In the genomic region with DNA sequence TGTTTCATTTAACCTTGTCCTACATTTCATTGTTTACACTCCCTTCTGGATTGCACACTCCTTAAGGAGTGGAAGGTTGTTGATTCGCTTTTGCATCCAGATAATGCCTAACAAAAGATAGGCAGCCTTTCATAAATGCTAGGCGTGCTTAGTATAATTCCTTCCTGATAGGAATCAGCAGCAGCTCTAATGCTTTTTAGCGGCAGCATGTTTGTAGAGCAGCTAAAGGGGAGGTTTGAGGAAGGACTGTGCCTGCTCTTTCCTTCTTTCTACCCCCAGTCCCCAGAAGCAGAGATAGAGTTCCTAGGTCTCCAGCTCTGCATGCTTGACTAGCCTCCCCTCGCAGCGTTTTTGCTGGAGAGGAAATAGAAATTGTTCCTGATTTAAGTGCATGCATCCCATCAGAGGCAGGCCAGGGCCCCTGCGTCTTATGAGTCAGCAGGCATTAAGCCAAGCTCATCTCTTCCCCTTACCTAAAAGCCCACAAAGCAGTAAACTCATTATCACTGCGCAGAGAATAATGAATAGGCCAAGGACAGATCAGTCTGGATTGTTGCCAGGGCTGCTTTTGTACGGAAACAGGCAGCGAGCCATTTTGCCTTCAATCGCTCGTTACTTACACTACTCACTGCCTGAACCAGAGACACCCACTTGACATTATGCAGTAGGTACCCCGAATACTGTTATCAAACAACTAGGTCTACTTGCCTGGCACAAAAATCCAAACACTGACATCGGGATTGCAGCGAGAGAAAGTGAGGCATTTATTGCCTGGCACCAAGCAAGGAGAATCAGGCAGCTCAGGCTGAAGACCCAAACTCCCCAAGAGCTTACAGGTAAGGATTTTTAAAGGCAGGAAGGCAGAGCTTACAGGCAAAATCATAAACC, we compare ENCODE assay signal across 9 cellular contexts. TPM values are rescaled to one million over a fixed set of nuclear protein-coding genes. Genes with fewer than 3 reads are reported as not detected.
DNase-seq lines count a peak whose midpoint lies in the region; ATAC-seq, FAIRE-seq and TF ChIP-seq lines count a peak whose summit lies in the region.
"Had no signal": no experiment of that assay in that cellular context is flagged by ENCODE, and none has a peak within 500 bp of the region (broad histone marks: within the 10 kb centered on the region; RNA-seq: fewer than 3 reads in every experiment).

No MANE protein-coding gene starts in this region.

- no peaks in the 10 kb centered on the region for H3K36me3 ChIP-seq in K562 (ENCODE audit: control insufficient read depth, insufficient read depth, low read length)

- H3K9ac ChIP-seq in K562 (ENCODE audit: insufficient read depth in 1 of 2, low read depth in 2 of 2, low read length in 2 of 2) = no peak overlapping the region; a peak in 1 of 4 replicates

- DNase-seq in HCEC 1CT = peak; percentile 45
- peak; percentile 86 for DNase-seq in NCI-H2227 (lab: John Stamatoyannopoulos, UW; ENCODE audit: unreplicated experiment)
- DNase-seq in K562 (ENCODE audit: extremely low read depth in 1 of 4, low spot score in 3 of 4) = peak in 2 of 4 experiments; percentile 27 to 61
- peak; percentile 60 for DNase-seq in medulla oblongata (ENCODE audit: extremely low spot score)
- no peak for DNase-seq in endothelial cell (ENCODE audit: low spot score)
- DNase-seq in dedifferentiated amniotic fluid mesenchymal stem cell (ENCODE audit: extremely low spot score) = no peak
- no peak for DNase-seq in stimulated activated effector memory CD8-positive, alpha-beta T cell treated with anti-CD3 and anti-CD28 coated beads, Interleukin-12 subunit alpha, Interleukin-12 subunit beta, amount 100 ng/mL, for 72 hours (ENCODE audit: low spot score in 2 of 2)

- H3K9me3 Mint-ChIP-seq in endothelial cell (ENCODE audit: unreplicated experiment) = no peaks in the 10 kb centered on the region
- H3K9me3 Mint-ChIP-seq in stimulated activated effector memory CD8-positive, alpha-beta T cell treated with anti-CD3 and anti-CD28 coated beads, Interleukin-12 subunit alpha, Interleukin-12 subunit beta, amount 100 ng/mL, for 72 hours = no peaks in the 10 kb centered on the region
- H3K9me3 Mint-ChIP-seq: IgD-negative memory B cell had no signal

- no peaks in the 10 kb centered on the region for H4K20me1 ChIP-seq in K562 (replicated peaks; ENCODE audit: control insufficient read depth, insufficient read depth, low read length)

- no peak overlapping the region for H2AFZ ChIP-seq in K562 (ENCODE audit: low read depth, low read length)

- WGBS in K562 (ENCODE audit: insufficient coverage, low coverage, missing lambda C conversion rate) = 5% methylated on average over 14 of the region's 14 CpGs

- peaks cover 0 to 6% of the 10 kb centered on the region in 2 experiments; a peak in 1 of 5 replicates for H3K4me1 ChIP-seq in K562 (replicated peaks in 1 of 2; ENCODE audit: control insufficient read depth in 2 of 2, insufficient read depth in 2 of 2, low read length in 2 of 2)

- H3K27ac Mint-ChIP-seq in endothelial cell (ENCODE audit: unreplicated experiment) = no peak overlapping the region
- no peak overlapping the region for H3K27ac Mint-ChIP-seq in stimulated activated effector memory CD8-positive, alpha-beta T cell treated with anti-CD3 and anti-CD28 coated beads, Interleukin-12 subunit alpha, Interleukin-12 subunit beta, amount 100 ng/mL, for 72 hours
- H3K27ac Mint-ChIP-seq: IgD-negative memory B cell had no signal

- in situ Hi-C loops in K562 (cut with MboI) = no loop called here

- TF ChIP-seq POLR2A in K562 (conservative IDR thresholded peaks at IDR 0.05) = no peak

- peaks cover 6% of the 10 kb centered on the region for H3K4me1 Mint-ChIP-seq in endothelial cell (ENCODE audit: unreplicated experiment)
- peaks cover 15% of the 10 kb centered on the region for H3K4me1 Mint-ChIP-seq in stimulated activated effector memory CD8-positive, alpha-beta T cell treated with anti-CD3 and anti-CD28 coated beads, Interleukin-12 subunit alpha, Interleukin-12 subunit beta, amount 100 ng/mL, for 72 hours

- no peak for TF ChIP-seq RAD21 in K562 (CRISPR knock-in tag; conservative IDR thresholded peaks at IDR 0.05 in 1 of 2, IDR thresholded peaks at IDR 0.05 in 1 of 2)

- no peaks in the 10 kb centered on the region for H3K27me3 Mint-ChIP-seq in endothelial cell (ENCODE audit: unreplicated experiment)

- no peaks in the 10 kb centered on the region for H3K79me2 ChIP-seq in K562 (ENCODE audit: control insufficient read depth, insufficient read depth, low read length)

- H3K4me2 ChIP-seq in K562 (ENCODE audit: insufficient read depth, low read length) = no peak overlapping the region; the same call in 1 of the 2 replicates

- no peaks in the 10 kb centered on the region for H3K9me3 ChIP-seq in K562 (replicated peaks; ENCODE audit: control insufficient read depth, insufficient read depth, low read depth, low read length)

- H3K27me3 ChIP-seq in K562 (ENCODE audit: control insufficient read depth in 2 of 2, insufficient read depth in 2 of 2, low read length in 2 of 2) = peaks cover 0 to 6% of the 10 kb centered on the region in 2 experiments; a peak in 3 of 5 replicates

- no peak for TF ChIP-seq EP300 in K562 (IDR thresholded peaks at IDR 0.05; ENCODE audit: low read length)

- H3K9me1 ChIP-seq in K562 (ENCODE audit: control insufficient read depth, insufficient read depth, low read length) = no peaks in the 10 kb centered on the region

- POLR2A ChIA-PET in K562 (lab: Yijun Ruan, JAX) = interaction anchor here (0.6 kb wide), 1 partner anchor 20 kb away, joined by 3 read pairs; no protein-coding TSS in a partner anchor

- CTCF ChIA-PET in K562 (lab: Yijun Ruan, JAX; ENCODE audit: low intra/inter-chr PET ratio) = no interaction called here

- TF ChIP-seq CTCF in K562 (IDR thresholded peaks at IDR 0.05 in 2 of 3, conservative IDR thresholded peaks at IDR 0.05 in 1 of 3; ENCODE audit: insufficient read depth in 2 of 3, low read depth in 1 of 3, low read length in 3 of 3) (no peak), endothelial cell (IDR thresholded peaks at IDR 0.05; ENCODE audit: unreplicated experiment) (no peak)

- FAIRE-seq in K562 (lab: Jason Lieb, UNC) = peak; percentile 69

- H3K27ac ChIP-seq in K562 (ENCODE audit: extremely low read depth, low read depth, low read length) = no peak overlapping the region

- H3K4me3 ChIP-seq in K562 = no peak overlapping the region

- BruUV-seq in K562 (replicated peaks; lab: Mats Ljungman, UMichigan) = no TSS peak

- ATAC-seq in K562 (peak; percentile 63), GM21528 (IDR thresholded peaks at IDR 0.05; ENCODE audit: low FRiP score, unreplicated experiment) (no peak)
- ATAC-seq in stimulated activated effector memory CD8-positive, alpha-beta T cell treated with anti-CD3 and anti-CD28 coated beads, Interleukin-12 subunit alpha, Interleukin-12 subunit beta, amount 100 ng/mL, for 72 hours = no peak

- H3K4me3 Mint-ChIP-seq in endothelial cell (ENCODE audit: unreplicated experiment) = no peak overlapping the region
- no peak overlapping the region for H3K4me3 Mint-ChIP-seq in stimulated activated effector memory CD8-positive, alpha-beta T cell treated with anti-CD3 and anti-CD28 coated beads, Interleukin-12 subunit alpha, Interleukin-12 subunit beta, amount 100 ng/mL, for 72 hours
- H3K4me3 Mint-ChIP-seq: IgD-negative memory B cell had no signal

- intact Hi-C loops in K562 (cut with micrococcal nuclease) = no loop called here

- H3K36me3 Mint-ChIP-seq in endothelial cell (ENCODE audit: low read depth, unreplicated experiment) = peaks cover 5% of the 10 kb centered on the region
- H3K36me3 Mint-ChIP-seq in stimulated activated effector memory CD8-positive, alpha-beta T cell treated with anti-CD3 and anti-CD28 coated beads, Interleukin-12 subunit alpha, Interleukin-12 subunit beta, amount 100 ng/mL, for 72 hours = no peaks in the 10 kb centered on the region
- H3K36me3 Mint-ChIP-seq: IgD-negative memory B cell had no signal

TF ChIP-seq in K562, 482 proteins besides CTCF, POLR2A, EP300 and RAD21 (continues in another document):
- TF ChIP-seq GTF2F1 (IDR thresholded peaks at IDR 0.05; ENCODE audit: low read depth, low read length) = no peak

RNA-seq across cellular contexts. Expression of a gene that starts 14.1 kb away (rescaled TPM):
- not detected in 2 replicates for total RNA-seq in K562 (2011; cell fraction: chromatin; rRNA removed; ENCODE audit: low replicate concordance)
- total RNA-seq in K562 (2011; cell fraction: nucleolus; rRNA removed) = not detected in 2 replicates
- total RNA-seq in K562 (2011; cell fraction: nucleoplasm; rRNA removed) = not detected in 2 replicates
- total RNA-seq in K562 (2014; rRNA removed) = not detected in 2 replicates
- total RNA-seq in K562 (2014; rRNA removed; fragmentation: Illumina TruSeq; extraction: Trizol) = not detected in 2 replicates
- total RNA-seq in K562 (2015; rRNA removed; fragmentation: Illumina TruSeq; extraction: Trizol) = not detected in 2 replicates
- not detected in 2 replicates for total RNA-seq in K562 (2021)
- not detected in 2 replicates for polyA plus RNA-seq in K562 (2011; rRNA removed)
- not detected in 2 replicates for polyA plus RNA-seq in K562 (2011; cell fraction: cytosol; rRNA removed)
- not detected in 2 replicates for polyA plus RNA-seq in K562 (2011; cell fraction: nucleus; rRNA removed)
- not detected in 2 replicates for polyA plus RNA-seq in K562 (2012)
- polyA plus RNA-seq in K562 (2014; fragmentation: Illumina TruSeq; extraction: Trizol) = not detected in 2 replicates
- not detected for polyA plus RNA-seq in K562 (2014; fragmentation: Nextera tagmentation; extraction: Ambion mirVana)
- polyA plus RNA-seq in K562 (2014; rRNA removed) = not detected in 2 replicates
- not detected in 2 replicates for polyA minus RNA-seq in K562 (2011; rRNA and poly(A)+ RNA removed)
- polyA minus RNA-seq in K562 (2011; cell fraction: cytosol; rRNA and poly(A)+ RNA removed) = not detected in 2 replicates
- polyA minus RNA-seq in K562 (2011; cell fraction: nucleus; rRNA and poly(A)+ RNA removed) = not detected in 2 replicates
- not detected for total RNA-seq in endothelial cell (ENCODE audit: unreplicated experiment)
- polyA plus RNA-seq: IgD-negative memory B cell had no signal

RNA-seq across cellular contexts. Expression of a gene that starts 42.9 kb away (rescaled TPM):
- total RNA-seq in K562 (2011; cell fraction: chromatin; rRNA removed; ENCODE audit: low replicate concordance) = 5.2 and 10.8 TPM in 2 replicates
- 2.8 and 3.7 TPM in 2 replicates for total RNA-seq in K562 (2011; cell fraction: nucleolus; rRNA removed)
- total RNA-seq in K562 (2011; cell fraction: nucleoplasm; rRNA removed) = 6.0 and 9.4 TPM in 2 replicates
- total RNA-seq in K562 (2014; rRNA removed) (2.8 and 3.8 TPM in 2 replicates), K562 (2014; rRNA removed; fragmentation: Illumina TruSeq; extraction: Trizol) (3.5 and 4.4 TPM in 2 replicates), K562 (2015; rRNA removed; fragmentation: Illumina TruSeq; extraction: Trizol) (3.7 and 3.8 TPM in 2 replicates), K562 (2021) (2.6 and 3.4 TPM in 2 replicates), endothelial cell (ENCODE audit: unreplicated experiment) (14.0 TPM)
- polyA plus RNA-seq in K562 (2011; rRNA removed) (3.1 and 4.1 TPM in 2 replicates), K562 (2014; fragmentation: Illumina TruSeq; extraction: Trizol) (3.1 and 3.6 TPM in 2 replicates), K562 (2014; fragmentation: Nextera tagmentation; extraction: Ambion mirVana) (under 1 TPM; 0.55 to 0.99 TPM), K562 (2014; rRNA removed) (2.6 and 4.2 TPM in 2 replicates)
- 1.3 and 2.0 TPM in 2 replicates for polyA plus RNA-seq in K562 (2011; cell fraction: cytosol; rRNA removed)
- 6.3 and 6.7 TPM in 2 replicates for polyA plus RNA-seq in K562 (2011; cell fraction: nucleus; rRNA removed)
- 2.1 and 2.2 TPM in 2 replicates for polyA plus RNA-seq in K562 (2012)
- polyA minus RNA-seq in K562 (2011; rRNA and poly(A)+ RNA removed) = 4.4 and 4.5 TPM in 2 replicates
- 1.7 and 1.9 TPM in 2 replicates for polyA minus RNA-seq in K562 (2011; cell fraction: cytosol; rRNA and poly(A)+ RNA removed)
- polyA minus RNA-seq in K562 (2011; cell fraction: nucleus; rRNA and poly(A)+ RNA removed) = 3.0 and 3.3 TPM in 2 replicates

Comparison
In these comparisons a context has a peak if more than half of its experiments do, and no peak if none do; other contexts are left out.
1. DNase-seq: peak in HCEC 1CT (single experiment), NCI-H2227 (single experiment) and medulla oblongata (single experiment); none in endothelial cell (single experiment), dedifferentiated amniotic fluid mesenchymal stem cell (single experiment) and stimulated activated effector memory CD8-positive, alpha-beta T cell treated with anti-CD3 and anti-CD28 coated beads, Interleukin-12 subunit alpha, Interleukin-12 subunit beta, amount 100 ng/mL, for 72 hours (0 of 2).